8 cellular contexts compared by ENCODE assay signal in the genomic region with DNA sequence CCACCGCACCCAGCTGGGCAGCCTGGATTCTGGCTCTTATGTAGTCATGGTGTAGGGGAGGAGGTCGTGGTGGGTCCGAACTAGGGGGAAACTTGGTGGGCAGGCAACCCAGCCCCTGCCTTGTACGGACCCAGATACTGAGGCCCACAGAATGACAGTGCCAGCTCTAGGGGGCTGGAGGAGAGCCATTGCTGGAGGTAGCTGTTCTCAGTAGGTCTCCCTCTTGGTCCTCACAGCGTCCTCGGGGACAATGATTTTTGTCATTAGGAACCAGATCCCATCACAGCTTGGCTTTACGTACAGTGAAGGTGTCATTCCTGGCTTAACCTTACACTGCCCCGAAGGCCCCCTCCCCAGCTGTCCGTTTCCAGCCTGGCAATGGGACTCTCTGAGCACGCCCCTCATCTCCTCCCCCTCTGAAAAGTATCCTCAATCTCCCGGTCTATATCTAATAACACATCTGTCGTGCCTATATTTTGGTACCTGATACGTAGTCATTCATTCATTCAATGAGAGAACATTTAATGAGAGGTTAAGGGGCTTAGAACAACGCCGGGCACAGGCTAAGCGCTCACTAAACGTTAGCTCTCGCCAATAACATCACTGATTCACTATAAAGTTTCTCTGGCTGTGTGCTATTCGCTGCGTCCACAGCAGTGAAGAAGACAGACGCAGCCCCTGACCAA. TPM values are rescaled to one million over a fixed set of nuclear protein-coding genes. Genes with fewer than 3 reads are reported as not detected.
A peak's percentile ranks its signal among the peaks of the same experiment; 100 is the strongest.
DNase-seq lines count a peak whose midpoint lies in the region; ATAC-seq, FAIRE-seq and TF ChIP-seq lines count a peak whose summit lies in the region.

No MANE protein-coding gene starts in this region.

- H3K79me2 ChIP-seq in DOHH2 (ENCODE audit: control insufficient read depth, low read length): peaks cover 44% of the 10 kb centered on the region
- H3K79me2 ChIP-seq in OCI-LY7 (ENCODE audit: insufficient read depth, low read depth, low read length): peaks cover 42% of the 10 kb centered on the region
- H3K79me2 ChIP-seq in endothelial cell of umbilical vein (ENCODE audit: control insufficient read depth, insufficient read depth, low read length): peaks cover 43% of the 10 kb centered on the region

- peaks cover 19% of the 10 kb centered on the region for H3K4me1 Mint-ChIP-seq in progenitor cell of endocrine pancreas (ENCODE audit: low read depth)

- peaks cover 3% of the 10 kb centered on the region; the same call in 1 of the 2 replicates for H3F3A ChIP-seq in DOHH2 (ENCODE audit: control insufficient read depth, insufficient read depth)

- no peak for FAIRE-seq in endothelial cell of umbilical vein (lab: Jason Lieb, UNC)

- H3K4me2 ChIP-seq in DOHH2 (ENCODE audit: low read length) (peak overlapping the region; percentile 63), OCI-LY7 (ENCODE audit: low read length) (peak overlapping the region; percentile 53; the same call in 1 of the 2 replicates), endothelial cell of umbilical vein (ENCODE audit: insufficient read depth, low read length) (peak overlapping the region; percentile 39)

- H4K20me1 ChIP-seq in DOHH2 (ENCODE audit: control insufficient read depth, insufficient read depth, low read depth, low read length) (peaks cover 6% of the 10 kb centered on the region), OCI-LY7 (ENCODE audit: insufficient read depth, low read length) (peaks cover 10% of the 10 kb centered on the region; the same call in 1 of the 2 replicates), endothelial cell of umbilical vein (replicated peaks; ENCODE audit: control insufficient read depth, extremely low read depth, insufficient read depth, low read length) (peaks cover 3% of the 10 kb centered on the region)

- peaks cover 41% of the 10 kb centered on the region for H3K4me1 ChIP-seq in DOHH2 (ENCODE audit: control insufficient read depth, low read length)
- H3K4me1 ChIP-seq in OCI-LY7 (ENCODE audit: insufficient read depth, low read length, poor library complexity, severe bottlenecking): peaks cover 26% of the 10 kb centered on the region
- peaks cover 14% of the 10 kb centered on the region for H3K4me1 ChIP-seq in endothelial cell of umbilical vein (ENCODE audit: control insufficient read depth, extremely low read depth, insufficient read depth, low read length)

- H3K27me3 Mint-ChIP-seq in progenitor cell of endocrine pancreas: peaks cover 9% of the 10 kb centered on the region

- H2AFZ ChIP-seq in OCI-LY7 (ENCODE audit: low read length) (peak overlapping the region; percentile 63; the same call in 1 of the 2 replicates), endothelial cell of umbilical vein (ENCODE audit: low read depth, low read length) (peak overlapping the region; percentile 74)

- no peak for TF ChIP-seq POLR2A in endothelial cell of umbilical vein (IDR thresholded peaks at IDR 0.05; ENCODE audit: low read depth, low read length)

- H3K27ac Mint-ChIP-seq in progenitor cell of endocrine pancreas: no peak overlapping the region

- H3K9me2 ChIP-seq in DOHH2 (replicated peaks; ENCODE audit: control insufficient read depth, low read length): no peaks in the 10 kb centered on the region
- H3K9me2 ChIP-seq in OCI-LY7 (ENCODE audit: insufficient read depth, low read length): no peaks in the 10 kb centered on the region

- no peak for TF ChIP-seq CTCF in DOHH2 (IDR thresholded peaks at IDR 0.05; ENCODE audit: low read depth, low read length, poor library complexity, severe bottlenecking)
- no peak for TF ChIP-seq CTCF in OCI-LY7 (conservative IDR thresholded peaks at IDR 0.05; ENCODE audit: low read length)
- TF ChIP-seq CTCF in endothelial cell of umbilical vein (IDR thresholded peaks at IDR 0.05; ENCODE audit: extremely low read depth in 1 of 2, insufficient read depth in 1 of 2, low read depth in 1 of 2, low read length in 2 of 2): no peak
- TF ChIP-seq CTCF in progenitor cell of endocrine pancreas (IDR thresholded peaks at IDR 0.05; ENCODE audit: unreplicated experiment): no peak

- DNase-seq in OCI-LY7 (ENCODE audit: low spot score): no peak
- no peak for DNase-seq in endothelial cell of umbilical vein (ENCODE audit: low read depth, low spot score)
- DNase-seq in progenitor cell of endocrine pancreas (ENCODE audit: low spot score, unreplicated experiment): no peak
- no peak for DNase-seq in amniotic stem cell (lab: John Stamatoyannopoulos, UW)
- no peak for DNase-seq in NCI-H2227 (lab: John Stamatoyannopoulos, UW; ENCODE audit: unreplicated experiment)

- H3K4me3 Mint-ChIP-seq in progenitor cell of endocrine pancreas (ENCODE audit: low read depth): peak overlapping the region; percentile 17

- intact Hi-C loops in OCI-LY7 (cut with micrococcal nuclease; ENCODE audit: unreplicated experiment): loop anchor here (1.0 to 5.0 kb wide), 5 partner anchors 17 to 354 kb away; a partner anchor contains a TSS
- intact Hi-C loops in endothelial cell of umbilical vein (cut with micrococcal nuclease): loop anchor here (1.0 to 5.0 kb wide), 4 partner anchors 9 to 176 kb away; a partner anchor contains a TSS

- H3K27ac ChIP-seq in DOHH2 (ENCODE audit: low read depth, low read length): no peak overlapping the region
- H3K27ac ChIP-seq in OCI-LY7 (ENCODE audit: low read depth, low read length, poor library complexity, severe bottlenecking): no peak overlapping the region
- no peak overlapping the region for H3K27ac ChIP-seq in endothelial cell of umbilical vein (ENCODE audit: insufficient read depth, low read depth, low read length)

- dilution Hi-C loops in endothelial cell of umbilical vein (cut with MboI; ENCODE audit: extremely low pct_ligation_motif_present, low sequenced_read_pairs): no loop called here

- peaks cover 24% of the 10 kb centered on the region for H3K36me3 ChIP-seq in DOHH2 (ENCODE audit: control insufficient read depth, low read length)
- H3K36me3 ChIP-seq in OCI-LY7 (ENCODE audit: insufficient read depth, low read length): peaks cover 13% of the 10 kb centered on the region
- no peaks in the 10 kb centered on the region for H3K36me3 ChIP-seq in endothelial cell of umbilical vein (ENCODE audit: control insufficient read depth in 2 of 2, extremely low read depth in 1 of 2, insufficient read depth in 2 of 2, low read length in 2 of 2)

- H3K9me3 ChIP-seq in DOHH2 (ENCODE audit: control insufficient read depth, insufficient read depth, low read length): no peaks in the 10 kb centered on the region
- no peaks in the 10 kb centered on the region for H3K9me3 ChIP-seq in OCI-LY7 (ENCODE audit: low read length)
- H3K9me3 ChIP-seq in endothelial cell of umbilical vein (replicated peaks; ENCODE audit: control insufficient read depth, insufficient read depth, low read length): no peaks in the 10 kb centered on the region

- CTCF ChIA-PET in OCI-LY7 (lab: Charles Lee; ENCODE audit: unreplicated experiment) (no interaction called here), endothelial cell of umbilical vein (lab: Charles Lee) (interaction anchor here (1.0 to 1.6 kb wide), 2 partner anchors 193 to 257 kb away, joined by 3 to 5 read pairs; no protein-coding TSS in a partner anchor)

- H3K27me3 ChIP-seq in DOHH2 (ENCODE audit: control insufficient read depth, low read length): no peaks in the 10 kb centered on the region
- no peaks in the 10 kb centered on the region for H3K27me3 ChIP-seq in endothelial cell of umbilical vein (ENCODE audit: control insufficient read depth in 2 of 2, insufficient read depth in 2 of 2, low read length in 2 of 2)

- no peaks in the 10 kb centered on the region for H3K9me3 Mint-ChIP-seq in progenitor cell of endocrine pancreas (ENCODE audit: low read depth)

- POLR2A ChIA-PET in OCI-LY7 (lab: Charles Lee): no interaction called here
- POLR2A ChIA-PET in endothelial cell of umbilical vein (lab: Charles Lee): interaction anchor here (0.5 kb wide), 1 partner anchor 28 kb away, joined by 4 read pairs; no protein-coding TSS in a partner anchor

- H3K9me1 ChIP-seq in endothelial cell of umbilical vein (replicated peaks; ENCODE audit: control insufficient read depth, extremely low read depth, insufficient read depth, low read length): no peaks in the 10 kb centered on the region

- no peak for ATAC-seq in HG03571 (IDR thresholded peaks at IDR 0.05; ENCODE audit: unreplicated experiment)
- ATAC-seq in GM21367 (IDR thresholded peaks at IDR 0.05; ENCODE audit: unreplicated experiment): no peak

- BruUV-seq in OCI-LY7 (replicated peaks; lab: Mats Ljungman, UMichigan) (no TSS peak), endothelial cell of umbilical vein (replicated peaks; lab: Mats Ljungman, UMichigan) (no TSS peak)

- H3K9ac ChIP-seq in endothelial cell of umbilical vein (replicated peaks; ENCODE audit: extremely low read depth, insufficient read depth, low read length): no peak overlapping the region

- peaks cover 3% of the 10 kb centered on the region for H3K36me3 Mint-ChIP-seq in progenitor cell of endocrine pancreas (ENCODE audit: insufficient read depth)

- H3K4me3 ChIP-seq in DOHH2 (ENCODE audit: low read length) (peak overlapping the region; percentile 60), OCI-LY7 (ENCODE audit: low read depth, low read length, poor library complexity, severe bottlenecking) (peak overlapping the region; percentile 25), endothelial cell of umbilical vein (replicated peaks in 1 of 3; ENCODE audit: insufficient read depth in 1 of 3, low read depth in 1 of 3, low read length in 3 of 3) (peak overlapping the region in 1 of 3 experiments; percentile 2)

TF ChIP-seq in endothelial cell of umbilical vein, 7 proteins besides CTCF, POLR2A, EP300 and RAD21 (continues in another document):
- TF ChIP-seq, protein P1, sequence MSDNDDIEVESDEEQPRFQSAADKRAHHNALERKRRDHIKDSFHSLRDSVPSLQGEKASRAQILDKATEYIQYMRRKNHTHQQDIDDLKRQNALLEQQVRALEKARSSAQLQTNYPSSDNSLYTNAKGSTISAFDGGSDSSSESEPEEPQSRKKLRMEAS (IDR thresholded peaks at IDR 0.05; ENCODE audit: insufficient read depth, insufficient read length): no peak
- TF ChIP-seq JUN (IDR thresholded peaks at IDR 0.05; ENCODE audit: borderline replicate concordance, insufficient read depth, insufficient read length, low read depth): no peak
- TF ChIP-seq POLR2AphosphoS5 (IDR thresholded peaks at IDR 0.05; ENCODE audit: insufficient read depth, low read depth, low read length): no peak
- TF ChIP-seq MYC (IDR thresholded peaks at IDR 0.05; ENCODE audit: low read depth, low read length): no peak

RNA-seq across cellular contexts. Expression of a gene that starts 0.6 kb away (rescaled TPM):
- 207 and 209 TPM in 2 replicates for total RNA-seq in OCI-LY7 (2014; rRNA removed; shearing (Covaris generic))
- total RNA-seq in OCI-LY7 (2022) (291 TPM in 2 replicates), endothelial cell of umbilical vein (596 and 648 TPM in 2 replicates), progenitor cell of endocrine pancreas (501 and 519 TPM in 2 replicates)
- 235 and 254 TPM in 2 replicates for polyA plus RNA-seq in endothelial cell of umbilical vein
- 268 and 289 TPM in 2 replicates for polyA plus RNA-seq in endothelial cell of umbilical vein (2011; cell fraction: cytosol; rRNA removed)
- 442 and 586 TPM in 2 replicates for polyA plus RNA-seq in endothelial cell of umbilical vein (2011; cell fraction: nucleus; rRNA removed)
- 436 and 546 TPM in 2 replicates for polyA plus RNA-seq in endothelial cell of umbilical vein (2012)
- polyA minus RNA-seq in endothelial cell of umbilical vein: 733 and 844 TPM in 2 replicates
- polyA minus RNA-seq in endothelial cell of umbilical vein (2011; cell fraction: cytosol; rRNA and poly(A)+ RNA removed): 261 TPM
- 697 and 703 TPM in 2 replicates for polyA minus RNA-seq in endothelial cell of umbilical vein (2011; cell fraction: nucleus; rRNA and poly(A)+ RNA removed)
